In genomic region chr17:42485680-42486079, GRCh38 we compare ENCODE assay signal across 2 cellular contexts.
TF ChIP-seq lines count a peak whose summit lies in the region.

No MANE protein-coding gene starts in this region.

TF ChIP-seq in A549, 52 proteins besides CTCF, POLR2A, EP300 and RAD21 (continued from another document):
- no peak for TF ChIP-seq FOSL2 (IDR thresholded peaks at IDR 0.05)
- TF ChIP-seq FOSL2 (CRISPR knock-in tag; IDR thresholded peaks at IDR 0.05) = 0 out of 2 replicates have a peak, but pooled peaks have one; percentile 8
TF ChIP-seq in A549: peak in this region for 1.

TF ChIP-seq in GM23338, 12 proteins besides CTCF, POLR2A, EP300 and RAD21 (continued from another document):
- TF ChIP-seq ZNF462 (CRISPR knock-in tag; IDR thresholded peaks at IDR 0.05) = no peak
- no peak for TF ChIP-seq ZNF114 (CRISPR knock-in tag; IDR thresholded peaks at IDR 0.05)
